1 cellular context compared by ENCODE assay signal in the genomic region with DNA sequence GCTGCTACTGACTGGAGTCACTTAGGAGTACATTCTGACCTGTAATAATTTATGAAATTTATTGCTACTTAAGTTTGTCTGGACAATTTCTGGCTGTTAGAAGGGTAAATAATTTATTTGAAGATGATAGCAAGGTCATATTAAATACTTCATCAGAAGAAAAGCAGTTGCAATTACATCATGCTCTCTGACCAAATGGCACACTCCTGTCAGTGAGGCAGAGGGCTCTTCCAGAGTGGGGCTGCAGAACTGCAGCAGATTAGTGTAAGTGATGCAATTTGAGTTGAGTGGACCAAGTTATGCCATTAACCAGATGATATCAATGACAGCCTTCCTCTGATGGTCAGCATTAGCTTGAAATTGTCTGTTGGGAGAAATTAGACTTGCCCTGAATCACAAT.
TF ChIP-seq lines count a peak whose summit lies in the region.

No MANE protein-coding gene starts in this region.

TF ChIP-seq in GM23338, 12 proteins besides CTCF, POLR2A, EP300 and RAD21 (continued from another document):
- TF ChIP-seq, protein P1, sequence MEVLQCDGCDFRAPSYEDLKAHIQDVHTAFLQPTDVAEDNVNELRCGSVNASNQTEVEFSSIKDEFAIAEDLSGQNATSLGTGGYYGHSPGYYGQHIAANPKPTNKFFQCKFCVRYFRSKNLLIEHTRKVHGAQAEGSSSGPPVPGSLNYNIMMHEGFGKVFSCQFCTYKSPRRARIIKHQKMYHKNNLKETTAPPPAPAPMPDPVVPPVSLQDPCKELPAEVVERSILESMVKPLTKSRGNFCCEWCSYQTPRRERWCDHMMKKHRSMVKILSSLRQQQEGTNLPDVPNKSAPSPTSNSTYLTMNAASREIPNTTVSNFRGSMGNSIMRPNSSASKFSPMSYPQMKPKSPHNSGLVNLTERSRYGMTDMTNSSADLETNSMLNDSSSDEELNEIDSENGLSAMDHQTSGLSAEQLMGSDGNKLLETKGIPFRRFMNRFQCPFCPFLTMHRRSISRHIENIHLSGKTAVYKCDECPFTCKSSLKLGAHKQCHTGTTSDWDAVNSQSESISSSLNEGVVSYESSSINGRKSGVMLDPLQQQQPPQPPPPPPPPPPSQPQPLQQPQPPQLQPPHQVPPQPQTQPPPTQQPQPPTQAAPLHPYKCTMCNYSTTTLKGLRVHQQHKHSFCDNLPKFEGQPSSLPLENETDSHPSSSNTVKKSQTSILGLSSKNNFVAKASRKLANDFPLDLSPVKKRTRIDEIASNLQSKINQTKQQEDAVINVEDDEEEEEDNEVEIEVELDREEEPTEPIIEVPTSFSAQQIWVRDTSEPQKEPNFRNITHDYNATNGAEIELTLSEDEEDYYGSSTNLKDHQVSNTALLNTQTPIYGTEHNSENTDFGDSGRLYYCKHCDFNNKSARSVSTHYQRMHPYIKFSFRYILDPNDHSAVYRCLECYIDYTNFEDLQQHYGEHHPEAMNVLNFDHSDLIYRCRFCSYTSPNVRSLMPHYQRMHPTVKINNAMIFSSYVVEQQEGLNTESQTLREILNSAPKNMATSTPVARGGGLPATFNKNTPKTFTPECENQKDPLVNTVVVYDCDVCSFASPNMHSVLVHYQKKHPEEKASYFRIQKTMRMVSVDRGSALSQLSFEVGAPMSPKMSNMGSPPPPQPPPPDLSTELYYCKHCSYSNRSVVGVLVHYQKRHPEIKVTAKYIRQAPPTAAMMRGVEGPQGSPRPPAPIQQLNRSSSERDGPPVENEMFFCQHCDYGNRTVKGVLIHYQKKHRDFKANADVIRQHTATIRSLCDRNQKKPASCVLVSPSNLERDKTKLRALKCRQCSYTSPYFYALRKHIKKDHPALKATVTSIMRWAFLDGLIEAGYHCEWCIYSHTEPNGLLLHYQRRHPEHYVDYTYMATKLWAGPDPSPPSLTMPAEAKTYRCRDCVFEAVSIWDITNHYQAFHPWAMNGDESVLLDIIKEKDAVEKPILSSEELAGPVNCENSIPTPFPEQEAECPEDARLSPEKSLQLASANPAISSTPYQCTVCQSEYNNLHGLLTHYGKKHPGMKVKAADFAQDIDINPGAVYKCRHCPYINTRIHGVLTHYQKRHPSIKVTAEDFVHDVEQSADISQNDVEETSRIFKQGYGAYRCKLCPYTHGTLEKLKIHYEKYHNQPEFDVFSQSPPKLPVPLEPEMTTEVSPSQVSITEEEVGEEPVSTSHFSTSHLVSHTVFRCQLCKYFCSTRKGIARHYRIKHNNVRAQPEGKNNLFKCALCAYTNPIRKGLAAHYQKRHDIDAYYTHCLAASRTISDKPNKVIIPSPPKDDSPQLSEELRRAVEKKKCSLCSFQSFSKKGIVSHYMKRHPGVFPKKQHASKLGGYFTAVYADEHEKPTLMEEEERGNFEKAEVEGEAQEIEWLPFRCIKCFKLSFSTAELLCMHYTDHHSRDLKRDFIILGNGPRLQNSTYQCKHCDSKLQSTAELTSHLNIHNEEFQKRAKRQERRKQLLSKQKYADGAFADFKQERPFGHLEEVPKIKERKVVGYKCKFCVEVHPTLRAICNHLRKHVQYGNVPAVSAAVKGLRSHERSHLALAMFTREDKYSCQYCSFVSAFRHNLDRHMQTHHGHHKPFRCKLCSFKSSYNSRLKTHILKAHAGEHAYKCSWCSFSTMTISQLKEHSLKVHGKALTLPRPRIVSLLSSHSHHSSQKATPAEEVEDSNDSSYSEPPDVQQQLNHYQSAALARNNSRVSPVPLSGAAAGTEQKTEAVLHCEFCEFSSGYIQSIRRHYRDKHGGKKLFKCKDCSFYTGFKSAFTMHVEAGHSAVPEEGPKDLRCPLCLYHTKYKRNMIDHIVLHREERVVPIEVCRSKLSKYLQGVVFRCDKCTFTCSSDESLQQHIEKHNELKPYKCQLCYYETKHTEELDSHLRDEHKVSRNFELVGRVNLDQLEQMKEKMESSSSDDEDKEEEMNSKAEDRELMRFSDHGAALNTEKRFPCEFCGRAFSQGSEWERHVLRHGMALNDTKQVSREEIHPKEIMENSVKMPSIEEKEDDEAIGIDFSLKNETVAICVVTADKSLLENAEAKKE (CRISPR knock-in tag; IDR thresholded peaks at IDR 0.05): no peak
- TF ChIP-seq JUNB (IDR thresholded peaks at IDR 0.05; ENCODE audit: unreplicated experiment) (no peak), EZH2 (IDR thresholded peaks at IDR 0.05; ENCODE audit: low read depth, unreplicated experiment) (no peak)
